In the genomic region with DNA sequence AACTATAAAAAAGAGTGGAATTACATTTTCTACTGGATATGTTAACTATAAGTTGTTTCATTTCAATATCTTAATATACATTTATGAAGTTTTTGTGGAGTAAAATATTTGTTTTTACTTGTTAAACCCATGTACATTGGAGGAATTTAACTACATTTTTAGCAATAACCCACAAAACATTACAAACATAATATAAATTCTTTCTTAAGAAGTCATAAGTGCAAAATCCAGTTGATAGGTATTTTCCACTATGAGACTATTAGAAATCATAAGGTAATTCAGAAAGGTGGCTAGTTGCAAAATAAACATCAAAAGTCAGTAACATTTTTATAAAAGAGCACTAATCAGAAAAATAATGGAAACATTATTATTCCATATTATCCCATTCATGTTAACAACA, we compare ENCODE assay signal across 24 cellular contexts.
DNase-seq lines count a peak whose midpoint lies in the region; ATAC-seq lines count a peak whose summit lies in the region.
"Had no signal": no experiment of that assay in that cellular context is flagged by ENCODE, and none has a peak within 500 bp of the region (broad histone marks: within the 10 kb centered on the region; RNA-seq: fewer than 3 reads in every experiment).

No MANE protein-coding gene starts in this region.

- H3K4me3 Mint-ChIP-seq in effector memory CD8-positive, alpha-beta T cell, result no peak overlapping the region
- H3K4me3 Mint-ChIP-seq: activated CD4-positive, alpha-beta T cell treated with anti-CD3 and anti-CD28 coated beads, Interleukin-2, amount 10 ng/mL, durations not matched to agents 24 days and 14 days; activated T-cell treated with anti-CD3 and anti-CD28 coated beads, Interleukin-2, amount 50 U/mL, for 4 hours; CD4-positive, alpha-beta T cell; immature natural killer cell; natural killer cell; stimulated activated memory B cell treated with anti-CD40 and anti-IgM and Interleukin-4, amounts not matched to agents 10 μg/mL and 1 μg/mL and 100 μg/mL, for 72 hours had no signal

- DNase-seq in EL, result peak; percentile 50
- DNase-seq in NCI-H226, result peak; percentile 1
- peak; percentile 34 for DNase-seq in dedifferentiated amniotic fluid mesenchymal stem cell (ENCODE audit: extremely low spot score)
- DNase-seq in renal cortical epithelial cell (ENCODE audit: low read depth), result peak; percentile 12
- no peak for DNase-seq in ureter (ENCODE audit: low spot score)
- DNase-seq in NK-92 (lab: John Stamatoyannopoulos, UW; ENCODE audit: unreplicated experiment), result no peak
- no peak for DNase-seq in effector memory CD8-positive, alpha-beta T cell
- DNase-seq: activated CD4-positive, alpha-beta T cell treated with anti-CD3 and anti-CD28 coated beads, Interleukin-2, amount 10 ng/mL, durations not matched to agents 24 days and 14 days; activated naive CD4-positive, alpha-beta T cell treated with Interleukin-2 at 50 U/mL for 16 hours; activated T-cell treated with anti-CD3 and anti-CD28 coated beads, Interleukin-2, amount 50 U/mL, for 4 hours; amniotic stem cell; CD4-positive, alpha-beta T cell; central memory CD4-positive, alpha-beta T cell; dorsolateral prefrontal cortex; hippocampal formation; immature natural killer cell; natural killer cell; NCI-H1092 treated with DMSO at 0.1 percent for 48 hours; NCI-H187 treated with DMSO at 0.1 percent for 48 hours; NCI-H774; ovary; stimulated activated CD4-positive, alpha-beta T cell treated with anti-CD3 and anti-CD28 coated beads, Interleukin-4, amount 100 ng/mL, for 1 hour; WERI-Rb-1 had no signal

- ATAC-seq in effector memory CD8-positive, alpha-beta T cell (replicated peaks), result no peak
- ATAC-seq: activated T-cell treated with anti-CD3 and anti-CD28 coated beads, Interleukin-2, amount 50 U/mL, for 4 hours; natural killer cell; stimulated activated memory B cell treated with anti-CD40 and anti-IgM and Interleukin-4, amounts not matched to agents 10 μg/mL and 1 μg/mL and 100 μg/mL, for 72 hours had no signal

- H3K9me3 Mint-ChIP-seq in effector memory CD8-positive, alpha-beta T cell, result peaks cover 0 to 2% of the 10 kb centered on the region in 2 donors
- H3K9me3 Mint-ChIP-seq: activated CD4-positive, alpha-beta T cell treated with anti-CD3 and anti-CD28 coated beads, Interleukin-2, amount 10 ng/mL, durations not matched to agents 24 days and 14 days; activated T-cell treated with anti-CD3 and anti-CD28 coated beads, Interleukin-2, amount 50 U/mL, for 4 hours; CD4-positive, alpha-beta T cell; stimulated activated memory B cell treated with anti-CD40 and anti-IgM and Interleukin-4, amounts not matched to agents 10 μg/mL and 1 μg/mL and 100 μg/mL, for 72 hours had no signal

- H3K4me1 Mint-ChIP-seq in effector memory CD8-positive, alpha-beta T cell (ENCODE audit: low read depth in 2 of 2), result no peaks in the 10 kb centered on the region
- H3K4me1 Mint-ChIP-seq: activated CD4-positive, alpha-beta T cell treated with anti-CD3 and anti-CD28 coated beads, Interleukin-2, amount 10 ng/mL, durations not matched to agents 24 days and 14 days; immature natural killer cell; natural killer cell; stimulated activated memory B cell treated with anti-CD40 and anti-IgM and Interleukin-4, amounts not matched to agents 10 μg/mL and 1 μg/mL and 100 μg/mL, for 72 hours had no signal

- H3K36me3 Mint-ChIP-seq in effector memory CD8-positive, alpha-beta T cell (ENCODE audit: insufficient read depth), result no peaks in the 10 kb centered on the region
- H3K36me3 Mint-ChIP-seq: immature natural killer cell; natural killer cell; stimulated activated memory B cell treated with anti-CD40 and anti-IgM and Interleukin-4, amounts not matched to agents 10 μg/mL and 1 μg/mL and 100 μg/mL, for 72 hours had no signal

- H3K27ac Mint-ChIP-seq in effector memory CD8-positive, alpha-beta T cell, result no peak overlapping the region
- H3K27ac Mint-ChIP-seq: activated CD4-positive, alpha-beta T cell treated with anti-CD3 and anti-CD28 coated beads, Interleukin-2, amount 10 ng/mL, durations not matched to agents 24 days and 14 days; CD4-positive, alpha-beta T cell; immature natural killer cell; natural killer cell; stimulated activated memory B cell treated with anti-CD40 and anti-IgM and Interleukin-4, amounts not matched to agents 10 μg/mL and 1 μg/mL and 100 μg/mL, for 72 hours had no signal

- H3K27me3 Mint-ChIP-seq in effector memory CD8-positive, alpha-beta T cell, result peaks cover 14 to 15% of the 10 kb centered on the region in 2 donors
- H3K27me3 Mint-ChIP-seq: activated CD4-positive, alpha-beta T cell treated with anti-CD3 and anti-CD28 coated beads, Interleukin-2, amount 10 ng/mL, durations not matched to agents 24 days and 14 days had no signal

Comparison
In these comparisons a context has a peak if more than half of its experiments do, and no peak if none do; other contexts are left out.
1. DNase-seq: peak in EL (single experiment), NCI-H226 (single experiment), dedifferentiated amniotic fluid mesenchymal stem cell (single experiment) and renal cortical epithelial cell (single experiment); none in ureter (single experiment), NK-92 (single experiment) and effector memory CD8-positive, alpha-beta T cell (0 of 3).